ENCODE assay signal across 1 cellular context in genomic region chr17:29449865-29450671, GRCh38.
TF ChIP-seq lines count a peak whose summit lies in the region.

No MANE protein-coding gene starts in this region.

TF ChIP-seq in GM23338, 12 proteins besides CTCF, POLR2A, EP300 and RAD21 (continued from another document):
- TF ChIP-seq ZNF462 (CRISPR knock-in tag; IDR thresholded peaks at IDR 0.05) = no peak
- TF ChIP-seq REST (IDR thresholded peaks at IDR 0.05; ENCODE audit: unreplicated experiment) = no peak
- TF ChIP-seq EZH2phosphoT487 (IDR thresholded peaks at IDR 0.05; ENCODE audit: unreplicated experiment) = no peak
- TF ChIP-seq CREB1 (CRISPR knock-in tag; IDR thresholded peaks at IDR 0.05; ENCODE audit: low read depth) = no peak
- TF ChIP-seq STAT1 (IDR thresholded peaks at IDR 0.05; ENCODE audit: unreplicated experiment) = no peak
- no peak for TF ChIP-seq ETS1 (IDR thresholded peaks at IDR 0.05)
- no peak for TF ChIP-seq POLR2AphosphoS5 (IDR thresholded peaks at IDR 0.05; ENCODE audit: low read depth)
- no peak for TF ChIP-seq NANOG (IDR thresholded peaks at IDR 0.05; ENCODE audit: borderline replicate concordance)
TF ChIP-seq in GM23338: peak in this region for 0.
